ENCODE assay signal across 1 cellular context in genomic region chr19:7879102-7879770, GRCh38.
TF ChIP-seq lines count a peak whose summit lies in the region.

No MANE protein-coding gene starts in this region.

TF ChIP-seq in K562, 482 proteins besides CTCF, POLR2A, EP300 and RAD21:
- 0 out of 2 replicates have a peak, but pooled peaks have one; percentile 21 for TF ChIP-seq SMAD4 (CRISPR knock-in tag; conservative IDR thresholded peaks at IDR 0.05)
- no peak for TF ChIP-seq TAF9B (IDR thresholded peaks at IDR 0.05; ENCODE audit: partially characterized antibody)
- TF ChIP-seq MAX (CRISPR knock-in tag; IDR thresholded peaks at IDR 0.05), result no peak
- 0 out of 2 replicates have a peak, but pooled peaks have one; percentile 31 for TF ChIP-seq RBFOX2 (IDR thresholded peaks at IDR 0.05; ENCODE audit: low read depth, low read length)
- TF ChIP-seq TFAP4 (CRISPR knock-in tag; IDR thresholded peaks at IDR 0.05; ENCODE audit: borderline replicate concordance), result peak; percentile 29; the same call in 1 of the 2 replicates
